In the genomic region with DNA sequence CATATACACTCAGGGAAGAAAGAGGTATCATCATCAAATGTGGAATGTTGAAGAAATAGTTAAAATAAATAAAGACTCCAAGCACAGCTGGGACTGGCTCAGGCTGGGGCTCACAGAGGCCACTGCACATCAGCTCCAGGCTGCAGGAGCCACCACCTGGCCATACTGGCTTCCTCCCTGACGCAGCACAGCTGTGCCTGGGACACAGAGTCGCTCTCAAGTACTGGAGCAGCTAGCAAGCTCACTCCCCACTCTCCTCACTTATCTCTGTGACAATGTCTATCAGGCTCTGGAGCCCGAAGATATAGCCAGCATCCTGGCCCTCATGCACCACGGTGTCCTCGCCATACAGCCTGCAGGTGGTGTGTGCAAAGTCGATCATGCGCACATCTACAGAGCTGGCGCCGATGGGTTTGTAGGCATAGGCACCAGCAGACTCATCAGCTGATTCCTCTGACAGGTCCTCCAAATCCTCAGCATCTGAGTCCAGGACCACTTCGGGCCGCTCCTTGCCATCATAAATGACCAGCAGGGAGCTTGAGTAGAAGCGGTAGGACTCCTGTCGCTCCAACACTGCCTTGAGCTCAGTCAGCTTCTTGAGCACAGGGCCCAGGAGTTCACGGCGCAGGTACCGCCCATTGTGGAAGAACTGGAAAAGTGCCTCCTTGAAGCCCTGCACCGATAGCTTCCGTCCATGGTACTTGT, we compare ENCODE assay signal across 1 cellular context.
TF ChIP-seq lines count a peak whose summit lies in the region.

No MANE protein-coding gene starts in this region.

TF ChIP-seq in K562, 482 proteins besides CTCF, POLR2A, EP300 and RAD21:
- TF ChIP-seq, protein P1, sequence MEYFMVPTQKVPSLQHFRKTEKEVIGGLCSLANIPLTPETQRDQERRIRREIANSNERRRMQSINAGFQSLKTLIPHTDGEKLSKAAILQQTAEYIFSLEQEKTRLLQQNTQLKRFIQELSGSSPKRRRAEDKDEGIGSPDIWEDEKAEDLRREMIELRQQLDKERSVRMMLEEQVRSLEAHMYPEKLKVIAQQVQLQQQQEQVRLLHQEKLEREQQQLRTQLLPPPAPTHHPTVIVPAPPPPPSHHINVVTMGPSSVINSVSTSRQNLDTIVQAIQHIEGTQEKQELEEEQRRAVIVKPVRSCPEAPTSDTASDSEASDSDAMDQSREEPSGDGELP (CRISPR knock-in tag; IDR thresholded peaks at IDR 0.05; ENCODE audit: borderline replicate concordance) = peak; percentile 38; the same call in 1 of the 2 replicates
- TF ChIP-seq TCF3 (CRISPR knock-in tag; IDR thresholded peaks at IDR 0.05) (0 out of 2 replicates have a peak, but pooled peaks have one; percentile 7), TARDBP (IDR thresholded peaks at IDR 0.05) (no peak)
